ENCODE assay signal across 28 cellular contexts in the genomic region with DNA sequence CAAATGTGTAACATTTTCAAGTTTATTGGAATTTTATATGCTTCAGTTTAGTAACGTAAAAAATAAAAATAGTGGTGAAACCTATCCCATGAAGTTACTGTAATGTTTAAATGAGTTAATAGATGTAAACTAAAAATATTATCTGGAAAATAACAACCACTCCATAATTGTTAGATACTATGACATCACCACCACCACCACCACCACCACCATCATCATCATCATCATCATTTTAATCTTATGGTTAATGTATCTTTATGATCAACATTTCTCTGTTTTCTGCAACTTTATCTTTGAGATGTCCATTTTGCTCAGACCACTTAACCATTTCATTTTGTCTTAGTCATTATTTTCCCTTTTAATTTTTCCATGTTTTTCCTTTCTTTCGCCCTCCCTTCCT.
"Had no signal": no experiment of that assay in that cellular context is flagged by ENCODE, and none has a peak within 500 bp of the region (broad histone marks: within the 10 kb centered on the region; RNA-seq: fewer than 3 reads in every experiment).

No MANE protein-coding gene starts in this region.

- H3K36me3 ChIP-seq: colonic mucosa, esophagus muscularis mucosa, esophagus squamous epithelium, gastrocnemius medialis, gastroesophageal sphincter, heart left ventricle, heart right ventricle had no signal

- H3K9me3 ChIP-seq: colonic mucosa, esophagus squamous epithelium, gastrocnemius medialis, gastroesophageal sphincter had no signal

- FAIRE-seq: colon, endometrium, endothelial cell of umbilical vein, frontal cortex had no signal

- H3K27ac ChIP-seq: colonic mucosa, coronary artery, dorsolateral prefrontal cortex, epithelial cell of prostate, esophagus muscularis mucosa, esophagus squamous epithelium, foreskin keratinocyte, gastrocnemius medialis, gastroesophageal sphincter, heart left ventricle, heart right ventricle had no signal

- ATAC-seq: effector memory CD8-positive, alpha-beta T cell; esophagus mucosa; foreskin keratinocyte; gastrocnemius medialis; gastroesophageal sphincter; heart left ventricle; heart right ventricle had no signal

- DNase-seq: colonic mucosa; cortex of kidney; dermis blood vessel endothelial cell; dorsolateral prefrontal cortex; effector CD4-positive, alpha-beta T cell; effector CD8-positive, alpha-beta T cell; effector memory CD4-positive, alpha-beta T cell; effector memory CD8-positive, alpha-beta T cell; endodermal cell; erythroblast; esophagus squamous epithelium; foreskin fibroblast; foreskin keratinocyte; foreskin melanocyte; gastrocnemius medialis; glutamatergic neuron; head of caudate nucleus; heart left ventricle; heart right ventricle had no signal

- H3K4me3 ChIP-seq: colonic mucosa, coronary artery, dorsolateral prefrontal cortex, esophagus muscularis mucosa, esophagus squamous epithelium, gastrocnemius medialis, gastroesophageal sphincter, heart left ventricle, heart right ventricle had no signal

- H3K4me1 ChIP-seq: colonic mucosa, esophagus squamous epithelium, foreskin keratinocyte, gastroesophageal sphincter had no signal

- H3K27me3 ChIP-seq: colonic mucosa, dorsolateral prefrontal cortex, esophagus muscularis mucosa, esophagus squamous epithelium, gastrocnemius medialis, gastroesophageal sphincter, heart left ventricle, heart right ventricle had no signal
